Comparison of ENCODE assay signal across 25 cellular contexts in genomic region chr12:103794814-103795213, GRCh38.
"Had no signal": no experiment of that assay in that cellular context is flagged by ENCODE, and none has a peak within 500 bp of the region (broad histone marks: within the 10 kb centered on the region; RNA-seq: fewer than 3 reads in every experiment).

No MANE protein-coding gene starts in this region.

- H3K27ac ChIP-seq: breast epithelium, colonic mucosa, epithelial cell of prostate, esophagus squamous epithelium, heart right ventricle, pancreas, psoas muscle, spleen, tibial nerve had no signal

- H3K27me3 ChIP-seq: breast epithelium, colonic mucosa, esophagus squamous epithelium, heart right ventricle, pancreas, spleen, tibial nerve had no signal

- H3K9me3 ChIP-seq: breast epithelium, colonic mucosa, esophagus squamous epithelium, heart right ventricle, pancreas, psoas muscle, tibial nerve had no signal

- ATAC-seq: pancreas, psoas muscle had no signal

- H3K4me1 ChIP-seq: breast epithelium, colonic mucosa had no signal

- H3K36me3 ChIP-seq: breast epithelium had no signal

- H3K4me3 ChIP-seq: breast epithelium, colonic mucosa, esophagus squamous epithelium, heart right ventricle, pancreas, psoas muscle, spleen, tibial nerve had no signal

- DNase-seq: activated CD4-positive, alpha-beta T cell treated with anti-CD3 and anti-CD28 coated beads for 4 hours; activated CD4-positive, alpha-beta T cell treated with anti-CD3 and anti-CD28 coated beads, Interleukin-2, amount 50 U/mL, for 48 hours; activated CD8-positive, alpha-beta memory T cell treated with anti-CD3 and anti-CD28 coated beads for 24 hours; activated effector memory CD4-positive, alpha-beta T cell treated with anti-CD3 and anti-CD28 coated beads, Interleukin-2, amount 50 U/mL, for 16 hours; activated naive CD4-positive, alpha-beta T cell treated with anti-CD3 and anti-CD28 coated beads, Interleukin-2, amount 10 ng/mL, durations not matched to agents 7 days and 5 days; activated T-cell treated with anti-CD3 and anti-CD28 coated beads, Interleukin-2, amount 50 U/mL, for 1 hour; amygdala; cerebellar nuclear complex; colonic mucosa; effector CD8-positive, alpha-beta T cell; esophagus squamous epithelium; foreskin melanocyte; heart right ventricle; mammary epithelial cell; naive B cell; nephron progenitor cell; nucleus accumbens; pancreas; psoas muscle; spleen; stimulated activated naive CD4-positive, alpha-beta T cell; T-helper 9 cell had no signal
